20 cellular contexts compared by ENCODE assay signal in the genomic region with DNA sequence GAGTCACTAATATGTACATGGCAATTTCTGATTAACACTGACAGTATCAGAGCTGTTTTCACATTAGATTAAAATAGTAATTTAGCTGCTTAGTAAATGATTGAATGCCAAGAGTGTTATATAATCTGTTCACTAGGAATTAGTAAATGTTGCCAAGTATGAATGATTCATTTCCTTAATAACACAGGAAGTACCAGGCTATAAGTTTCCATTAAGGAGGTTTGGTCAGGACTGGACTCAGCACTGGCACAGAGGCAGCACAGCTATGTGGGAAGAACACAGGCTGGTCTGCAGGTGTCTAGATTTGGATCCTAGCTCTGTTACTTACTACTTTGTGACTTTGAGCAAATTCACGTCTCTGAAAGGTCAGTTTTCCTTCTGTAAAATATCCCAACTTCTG.
DNase-seq lines count a peak whose midpoint lies in the region; ATAC-seq and TF ChIP-seq lines count a peak whose summit lies in the region.
"Had no signal": no experiment of that assay in that cellular context is flagged by ENCODE, and none has a peak within 500 bp of the region (broad histone marks: within the 10 kb centered on the region; RNA-seq: fewer than 3 reads in every experiment).

No MANE protein-coding gene starts in this region.

- no peaks in the 10 kb centered on the region for H3K36me3 ChIP-seq in SJCRH30
- H3K36me3 ChIP-seq: adrenal gland, suprapubic skin had no signal

- H3K27ac ChIP-seq in SJCRH30: no peak overlapping the region
- H3K27ac ChIP-seq: adrenal gland, HL-60, suprapubic skin, VCaP had no signal

- H3K4me1 ChIP-seq in SJCRH30: no peaks in the 10 kb centered on the region

- DNase-seq in EL (peak; percentile 1), SW 1271 (lab: John Stamatoyannopoulos, UW) (peak; percentile 4 to 59), epithelial cell of proximal tubule (ENCODE audit: low read depth) (peak; percentile 10), renal cortical epithelial cell (ENCODE audit: low read depth) (peak; percentile 63), HuH-7 (ENCODE audit: low spot score) (no peak), SJCRH30 (no peak)
- DNase-seq: activated gamma-delta T cell treated with Interleukin-2 at 50 U/mL for 16 hours; CD4-positive, alpha-beta memory T cell; DMS79 treated with DMSO at 0.1 percent for 48 hours; foreskin fibroblast; midbrain; NCI-H2029; NCI-H446 treated with DMSO at 0.1 percent for 48 hours; stimulated activated CD4-positive, alpha-beta T cell treated with anti-CD3 and anti-CD28 coated beads, Interleukin-12 subunit alpha, Interleukin-12 subunit beta, amount 100 ng/mL, for 4 hours had no signal

- H3K9me3 ChIP-seq in SJCRH30 (replicated peaks): no peaks in the 10 kb centered on the region
- H3K9me3 ChIP-seq: adrenal gland, suprapubic skin had no signal

- ATAC-seq in GM21529 (IDR thresholded peaks at IDR 0.05; ENCODE audit: unreplicated experiment): no peak
- ATAC-seq: HCT116 had no signal

- no peak overlapping the region for H3K4me3 ChIP-seq in epithelial cell of proximal tubule (ENCODE audit: low read depth, low read length)
- no peak overlapping the region for H3K4me3 ChIP-seq in SJCRH30
- H3K4me3 ChIP-seq: adrenal gland, suprapubic skin had no signal

- no peak for TF ChIP-seq CTCF in epithelial cell of proximal tubule (conservative IDR thresholded peaks at IDR 0.05; ENCODE audit: low read depth, low read length)

- H3K27me3 ChIP-seq in SJCRH30: no peaks in the 10 kb centered on the region; the same call in 1 of the 2 replicates
- H3K27me3 ChIP-seq: adrenal gland, suprapubic skin had no signal

Comparison
In these comparisons a context has a peak if more than half of its experiments do, and no peak if none do; other contexts are left out.
1. DNase-seq: peak in EL (single experiment), SW 1271 (2 of 2), epithelial cell of proximal tubule (single experiment) and renal cortical epithelial cell (single experiment); none in HuH-7 (single experiment) and SJCRH30 (0 of 2).